In genomic region chr11:77176996-77177395, GRCh38 we compare ENCODE assay signal across 17 cellular contexts. TPM values are rescaled to one million over a fixed set of nuclear protein-coding genes. Genes with fewer than 3 reads are reported as not detected.
DNase-seq lines count a peak whose midpoint lies in the region; FAIRE-seq and TF ChIP-seq lines count a peak whose summit lies in the region.
"Had no signal": no experiment of that assay in that cellular context is flagged by ENCODE, and none has a peak within 500 bp of the region (broad histone marks: within the 10 kb centered on the region; RNA-seq: fewer than 3 reads in every experiment).

No MANE protein-coding gene starts in this region.

- H3K27ac ChIP-seq in BLaER1 (peak overlapping the region; percentile 78; the same call in 1 of the 2 replicates), H1 (ENCODE audit: low read depth, low read length) (no peak overlapping the region), neuronal stem cell (replicated peaks; ENCODE audit: low read length) (no peak overlapping the region)
- peak overlapping the region in 8 of 11 experiments; percentile 69 to 85 (median 78); a peak in 13 of 22 replicates for H3K27ac ChIP-seq in BLaER1 treated with 17β-estradiol and CSF1 and Interleukin-3, amounts not matched to agents 10 nM and 100 nM
- H3K27ac ChIP-seq: GM23248 had no signal

- H2AFZ ChIP-seq in H1 (ENCODE audit: low read length), result no peak overlapping the region
- H2AFZ ChIP-seq in neuronal stem cell (ENCODE audit: low read length), result no peak overlapping the region
- H2AFZ ChIP-seq: GM23248 had no signal

- no peaks in the 10 kb centered on the region for H3K27me3 ChIP-seq in BLaER1
- H3K27me3 ChIP-seq in BLaER1 treated with 17β-estradiol and CSF1 and Interleukin-3, amounts not matched to agents 10 nM and 100 nM, result no peaks in the 10 kb centered on the region
- peaks cover 0 to 3% (median 0%) of the 10 kb centered on the region in 4 experiments; a peak in 1 of 7 replicates for H3K27me3 ChIP-seq in H1 (replicated peaks in 1 of 4; ENCODE audit: control insufficient read depth in 3 of 4, extremely low read depth in 1 of 4, insufficient read depth in 3 of 4, low read length in 3 of 4)
- H3K27me3 ChIP-seq in neuronal stem cell (ENCODE audit: control insufficient read depth in 3 of 3, insufficient read depth in 3 of 3, low read depth in 1 of 3, low read length in 3 of 3), result no peaks in the 10 kb centered on the region
- H3K27me3 ChIP-seq: BE2C had no signal

- H2BK120ac ChIP-seq in H1 (replicated peaks; ENCODE audit: low read depth, low read length) (no peak overlapping the region), neuronal stem cell (ENCODE audit: low read depth, low read length) (no peak overlapping the region)

- TF ChIP-seq CTCF in H1 (IDR thresholded peaks at IDR 0.05; ENCODE audit: control extremely low read depth in 1 of 3, insufficient read depth in 1 of 3, low read depth in 1 of 3, low read length in 3 of 3) (no peak), Calu3 (IDR thresholded peaks at IDR 0.05; ENCODE audit: unreplicated experiment) (no peak)

- H3K9me3 Mint-ChIP-seq in Calu3 (ENCODE audit: low read depth, unreplicated experiment), result no peaks in the 10 kb centered on the region

- H2AK5ac ChIP-seq in H1 (ENCODE audit: low read depth, low read length), result no peak overlapping the region; the same call in 1 of the 2 replicates
- H2AK5ac ChIP-seq in neuronal stem cell (ENCODE audit: low read depth, low read length), result peak overlapping the region; percentile 30

- peaks cover 4% of the 10 kb centered on the region for H3K27me3 Mint-ChIP-seq in Calu3 (ENCODE audit: unreplicated experiment)
- H3K27me3 Mint-ChIP-seq: CD4-positive, alpha-beta memory T cell had no signal

- intact Hi-C loops in Calu3 (cut with micrococcal nuclease; ENCODE audit: unreplicated experiment), result no loop called here

- peak overlapping the region; percentile 94 for H3K4me2 ChIP-seq in BLaER1
- peak overlapping the region; percentile 85 to 93 (median 88) for H3K4me2 ChIP-seq in BLaER1 treated with 17β-estradiol and CSF1 and Interleukin-3, amounts not matched to agents 10 nM and 100 nM
- H3K4me2 ChIP-seq in H1 (ENCODE audit: insufficient read depth in 1 of 2, low read depth in 2 of 2, low read length in 2 of 2), result no peak overlapping the region
- H3K4me2 ChIP-seq in neuronal stem cell (ENCODE audit: insufficient read depth, low read length, poor library complexity, severe bottlenecking), result no peak overlapping the region

- H3K36me3 Mint-ChIP-seq in Calu3 (ENCODE audit: insufficient read depth, unreplicated experiment), result peaks cover 5% of the 10 kb centered on the region
- H3K36me3 Mint-ChIP-seq: CD4-positive, alpha-beta memory T cell had no signal

- H3K18ac ChIP-seq in H1 (ENCODE audit: extremely low read depth, low read length), result no peak overlapping the region; the same call in 1 of the 2 replicates
- H3K18ac ChIP-seq in neuronal stem cell (ENCODE audit: low read length), result peak overlapping the region; percentile 52

- H3K4ac ChIP-seq in H1 (replicated peaks; ENCODE audit: insufficient read length, low read depth, low read length), result peak overlapping the region; percentile 4
- H3K4ac ChIP-seq in neuronal stem cell (ENCODE audit: low read length), result no peak overlapping the region

- no peak overlapping the region for H3K27ac Mint-ChIP-seq in Calu3 (ENCODE audit: unreplicated experiment)

- 0 out of 2 replicates have a peak overlapping the region, but pooled peaks have one; percentile 56 for H3K9ac ChIP-seq in BLaER1
- peak overlapping the region in 4 of 11 experiments; percentile 43 to 78 (median 66); a peak in 2 of 22 replicates for H3K9ac ChIP-seq in BLaER1 treated with 17β-estradiol and CSF1 and Interleukin-3, amounts not matched to agents 10 nM and 100 nM
- H3K9ac ChIP-seq in H1 (replicated peaks in 1 of 4; ENCODE audit: extremely low read depth in 1 of 4, low read depth in 3 of 4, low read length in 3 of 4), result no peak overlapping the region
- no peak overlapping the region for H3K9ac ChIP-seq in neuronal stem cell (ENCODE audit: low read depth, low read length, poor library complexity)
- H3K9ac ChIP-seq: GM23248 had no signal

- H3K14ac ChIP-seq in H1 (ENCODE audit: insufficient read length) (no peak overlapping the region), neuronal stem cell (ENCODE audit: low read length) (no peak overlapping the region)

- BruUV-seq in Calu3 (replicated peaks; lab: Mats Ljungman, UMichigan), result no TSS peak

- no peaks in the 10 kb centered on the region for H3K9me3 ChIP-seq in BLaER1
- no peaks in the 10 kb centered on the region for H3K9me3 ChIP-seq in BLaER1 treated with 17β-estradiol and CSF1 and Interleukin-3, amounts not matched to agents 10 nM and 100 nM (replicated peaks in 1 of 11)
- H3K9me3 ChIP-seq in H1 (ENCODE audit: insufficient read depth in 2 of 2, low read depth in 1 of 2, low read length in 1 of 2), result no peaks in the 10 kb centered on the region
- H3K9me3 ChIP-seq in neuronal stem cell (replicated peaks in 1 of 2; ENCODE audit: control insufficient read depth in 2 of 2, insufficient read depth in 1 of 2, low read depth in 1 of 2, low read length in 2 of 2), result no peaks in the 10 kb centered on the region
- H3K9me3 ChIP-seq: BE2C had no signal

- WGBS in H1 (ENCODE audit: extremely low coverage in 1 of 2, insufficient coverage in 1 of 2, insufficient read length in 1 of 2, insufficient replicate concordance in 2 of 2, low coverage in 1 of 2, low lambda C conversion rate in 2 of 2, missing lambda C conversion rate in 1 of 2), 2 experiments, result 90% methylated on average over 9 of the region's 9 CpGs; no CpG with 5 or more reads in 1 of the 2 experiments
- WGBS in neuronal stem cell (ENCODE audit: extremely low coverage in 2 of 2, insufficient read length in 2 of 2, insufficient replicate concordance in 1 of 2), 2 donors, result no CpG with 5 or more reads among the region's 9 CpGs

- H3K56ac ChIP-seq in H1 (replicated peaks; ENCODE audit: insufficient read length, low read depth, low read length), result no peak overlapping the region

- H3K4me3 ChIP-seq in BLaER1 (no peak overlapping the region), H1 (ENCODE audit: extremely low read depth in 1 of 4, insufficient read depth in 2 of 4, low read depth in 3 of 4, low read length in 4 of 4) (no peak overlapping the region), neuronal stem cell (ENCODE audit: low read length in 2 of 2) (no peak overlapping the region)
- peak overlapping the region in 2 of 10 experiments; percentile 46 to 57; a peak in 2 of 20 replicates for H3K4me3 ChIP-seq in BLaER1 treated with 17β-estradiol and CSF1 and Interleukin-3, amounts not matched to agents 10 nM and 100 nM
- H3K4me3 ChIP-seq: GM23248 had no signal

- no peaks in the 10 kb centered on the region for H3K79me2 ChIP-seq in H1 (ENCODE audit: control insufficient read depth in 1 of 2, insufficient read depth in 2 of 2, low read length in 2 of 2)

- H2BK12ac ChIP-seq in H1 (ENCODE audit: low read depth, low read length), result peak overlapping the region; percentile 94; the same call in 1 of the 2 replicates
- no peak overlapping the region for H2BK12ac ChIP-seq in neuronal stem cell (ENCODE audit: low read length)

- no peak overlapping the region for H3K4me3 Mint-ChIP-seq in Calu3 (ENCODE audit: low read depth, unreplicated experiment)
- H3K4me3 Mint-ChIP-seq: CD4-positive, alpha-beta memory T cell had no signal

- H4K91ac ChIP-seq in H1 (replicated peaks; ENCODE audit: insufficient read length, low read length) (peak overlapping the region; percentile 85), neuronal stem cell (ENCODE audit: low read depth, low read length, poor library complexity) (no peak overlapping the region)

- H3K4me1 ChIP-seq in BLaER1, result peaks cover 53% of the 10 kb centered on the region
- peaks cover 42 to 55% (median 49%) of the 10 kb centered on the region in 10 experiments for H3K4me1 ChIP-seq in BLaER1 treated with 17β-estradiol and CSF1 and Interleukin-3, amounts not matched to agents 10 nM and 100 nM
- H3K4me1 ChIP-seq in H1 (replicated peaks in 1 of 4; ENCODE audit: control insufficient read depth in 3 of 4, insufficient read depth in 4 of 4, low read length in 3 of 4), result peaks cover 16 to 40% (median 20%) of the 10 kb centered on the region in 4 experiments
- H3K4me1 ChIP-seq in neuronal stem cell (ENCODE audit: control insufficient read depth in 2 of 2, insufficient read depth in 1 of 2, low read depth in 1 of 2, low read length in 2 of 2), result peaks cover 22 to 36% of the 10 kb centered on the region in 2 donors
- H3K4me1 ChIP-seq: BE2C had no signal

- POLR2A ChIA-PET in H1 (lab: Charles Lee; ENCODE audit: partially characterized antibody), result interaction anchor here (3.8 kb wide), 1 partner anchor 29 kb away, joined by 14 read pairs; no protein-coding TSS in a partner anchor

- CTCF ChIA-PET in H1 (lab: Charles Lee; ENCODE audit: partially characterized antibody) (interaction anchor here (0.6 to 15.1 kb wide), 5 partner anchors 12 to 285 kb away, joined by 3 to 187 read pairs (median 6); partner anchors contain the start of gene MYO7A), Calu3 (lab: Charles Lee) (no interaction called here)

- TF ChIP-seq RAD21 in H1 (IDR thresholded peaks at IDR 0.05 in 1 of 2, conservative IDR thresholded peaks at IDR 0.05 in 1 of 2; ENCODE audit: low read depth in 2 of 2, low read length in 2 of 2), result no peak

- H3K79me1 ChIP-seq in H1 (ENCODE audit: low read depth, low read length) (no peaks in the 10 kb centered on the region), neuronal stem cell (ENCODE audit: low read depth, low read length) (no peaks in the 10 kb centered on the region)

- TF ChIP-seq EP300 in H1 (IDR thresholded peaks at IDR 0.05; ENCODE audit: borderline replicate concordance in 1 of 2, low read depth in 2 of 2, low read length in 2 of 2), result no peak

- no peaks in the 10 kb centered on the region for H4K20me1 ChIP-seq in BLaER1
- no peaks in the 10 kb centered on the region for H4K20me1 ChIP-seq in BLaER1 treated with 17β-estradiol and CSF1 and Interleukin-3, amounts not matched to agents 10 nM and 100 nM
- H4K20me1 ChIP-seq in H1 (replicated peaks in 1 of 2; ENCODE audit: control insufficient read depth in 1 of 2, insufficient read depth in 2 of 2, low read length in 2 of 2), result no peaks in the 10 kb centered on the region

- H3K23ac ChIP-seq in H1 (ENCODE audit: insufficient read length), result no peak overlapping the region
- H3K23ac ChIP-seq in neuronal stem cell (ENCODE audit: low read depth, low read length, poor library complexity), result peak overlapping the region; percentile 61

- H3K36me3 ChIP-seq in BLaER1 (no peaks in the 10 kb centered on the region), H1 (ENCODE audit: control insufficient read depth in 2 of 4, insufficient read depth in 4 of 4, low read length in 3 of 4) (no peaks in the 10 kb centered on the region), neuronal stem cell (replicated peaks in 1 of 2; ENCODE audit: control insufficient read depth in 2 of 2, insufficient read depth in 2 of 2, low read length in 2 of 2) (no peaks in the 10 kb centered on the region)
- peaks cover 0 to 50% (median 0%) of the 10 kb centered on the region in 11 experiments; a peak in 5 of 22 replicates for H3K36me3 ChIP-seq in BLaER1 treated with 17β-estradiol and CSF1 and Interleukin-3, amounts not matched to agents 10 nM and 100 nM
- H3K36me3 ChIP-seq: BE2C had no signal

- H4K5ac ChIP-seq in H1 (ENCODE audit: insufficient read length, low read depth, low read length), result no peak overlapping the region

- H2BK15ac ChIP-seq in H1 (ENCODE audit: low read length) (peak overlapping the region; percentile 82; the same call in 1 of the 2 replicates), neuronal stem cell (ENCODE audit: low read length) (peak overlapping the region; percentile 5)

- no peaks in the 10 kb centered on the region for H3K4me1 Mint-ChIP-seq in Calu3 (ENCODE audit: low read depth, unreplicated experiment)
- H3K4me1 Mint-ChIP-seq: CD4-positive, alpha-beta memory T cell had no signal

- DNase-seq in H1 (ENCODE audit: low read depth in 1 of 2, low spot score in 2 of 2), result no peak
- no peak for DNase-seq in neuronal stem cell (ENCODE audit: low spot score)
- DNase-seq in GM03348 (ENCODE audit: low spot score), result no peak
- DNase-seq in Calu3, result no peak
- DNase-seq in DMS153 treated with DMSO at 0.1 percent for 48 hours (lab: John Stamatoyannopoulos, UW; ENCODE audit: unreplicated experiment), result no peak
- DNase-seq: ACHN; BE2C; CD4-positive, alpha-beta memory T cell; GM23248; HCEC 1CT had no signal

- no peak overlapping the region for H4K8ac ChIP-seq in H1 (ENCODE audit: extremely low read depth, insufficient read depth, low read length)
- H4K8ac ChIP-seq in neuronal stem cell (ENCODE audit: low read depth, low read length), result no peak overlapping the region

- TF ChIP-seq POLR2A in H1 (IDR thresholded peaks at IDR 0.05; ENCODE audit: control extremely low read depth in 1 of 2, low read depth in 2 of 2, low read length in 2 of 2), result no peak

- H2BK20ac ChIP-seq in H1 (ENCODE audit: low read length), result peak overlapping the region; percentile 61; the same call in 1 of the 2 replicates

- peaks cover 4% of the 10 kb centered on the region; the same call in 1 of the 2 replicates for H3K23me2 ChIP-seq in H1 (ENCODE audit: low read depth, low read length)

- no peak for FAIRE-seq in H1 (lab: Jason Lieb, UNC)
- FAIRE-seq: A204.1, G401.6, GM12892, GM18507, H54 had no signal

- H2BK5ac ChIP-seq in H1 (ENCODE audit: low read depth, low read length) (no peak overlapping the region), neuronal stem cell (ENCODE audit: low read length) (no peak overlapping the region)

RNA-seq across cellular contexts. Expression of gene MYO7A, which starts 49.0 kb away (rescaled TPM):
- 1.9 and 2.4 TPM in 2 replicates for total RNA-seq in H1 (2021; fragmentation: NEBNext Ultra II Directional; extraction: Animal tissue kit (Norgen Biotek cat#: 25700))
- polyA plus RNA-seq in H1 (2011; rRNA removed), result 1.5 and 1.9 TPM in 2 replicates
- polyA plus RNA-seq in H1 (2011; cell fraction: cytosol; rRNA removed), result 1.5 TPM
- polyA plus RNA-seq in H1 (2011; cell fraction: nucleus; rRNA removed), result 10.0 TPM
- 1.7 to 2.5 TPM (median 2.0 TPM) in 4 replicates for polyA plus RNA-seq in H1 (2012, experiment 1 of 2)
- 1.2 TPM for polyA plus RNA-seq in H1 (2012, experiment 2 of 2)
- polyA plus RNA-seq in H1 (2013, experiment 1 of 2), result 1.5 TPM
- polyA plus RNA-seq in H1 (2013, experiment 2 of 2), result 1.3 TPM
- polyA minus RNA-seq in H1 (2011; rRNA and poly(A)+ RNA removed), result 1.0 TPM in 2 replicates
- polyA minus RNA-seq in H1 (2011; cell fraction: cytosol; rRNA and poly(A)+ RNA removed), result 1.1 TPM
- 2.4 TPM for polyA minus RNA-seq in H1 (2011; cell fraction: nucleus; rRNA and poly(A)+ RNA removed)
- polyA plus RNA-seq in neuronal stem cell (2013, experiment 1 of 2), result 0.71 TPM
- polyA plus RNA-seq in neuronal stem cell (2013, experiment 2 of 2), result 0.60 TPM
- 3.7 and 5.2 TPM in 2 replicates for total RNA-seq in Calu3 (2022)
- total RNA-seq: GM23248 had no signal
- polyA plus RNA-seq: GM23248 had no signal

Comparison
In these comparisons a context has a peak if more than half of its experiments do, and no peak if none do; other contexts are left out.
1. H3K27ac ChIP-seq: peak in BLaER1 (single experiment) and BLaER1 treated with 17β-estradiol and CSF1 and Interleukin-3, amounts not matched to agents 10 nM and 100 nM (8 of 11); none in H1 (single experiment) and neuronal stem cell (single experiment).
2. H3K4me2 ChIP-seq: peak in BLaER1 (single experiment) and BLaER1 treated with 17β-estradiol and CSF1 and Interleukin-3, amounts not matched to agents 10 nM and 100 nM (11 of 11); none in H1 (0 of 2) and neuronal stem cell (single experiment).